In the genomic region with DNA sequence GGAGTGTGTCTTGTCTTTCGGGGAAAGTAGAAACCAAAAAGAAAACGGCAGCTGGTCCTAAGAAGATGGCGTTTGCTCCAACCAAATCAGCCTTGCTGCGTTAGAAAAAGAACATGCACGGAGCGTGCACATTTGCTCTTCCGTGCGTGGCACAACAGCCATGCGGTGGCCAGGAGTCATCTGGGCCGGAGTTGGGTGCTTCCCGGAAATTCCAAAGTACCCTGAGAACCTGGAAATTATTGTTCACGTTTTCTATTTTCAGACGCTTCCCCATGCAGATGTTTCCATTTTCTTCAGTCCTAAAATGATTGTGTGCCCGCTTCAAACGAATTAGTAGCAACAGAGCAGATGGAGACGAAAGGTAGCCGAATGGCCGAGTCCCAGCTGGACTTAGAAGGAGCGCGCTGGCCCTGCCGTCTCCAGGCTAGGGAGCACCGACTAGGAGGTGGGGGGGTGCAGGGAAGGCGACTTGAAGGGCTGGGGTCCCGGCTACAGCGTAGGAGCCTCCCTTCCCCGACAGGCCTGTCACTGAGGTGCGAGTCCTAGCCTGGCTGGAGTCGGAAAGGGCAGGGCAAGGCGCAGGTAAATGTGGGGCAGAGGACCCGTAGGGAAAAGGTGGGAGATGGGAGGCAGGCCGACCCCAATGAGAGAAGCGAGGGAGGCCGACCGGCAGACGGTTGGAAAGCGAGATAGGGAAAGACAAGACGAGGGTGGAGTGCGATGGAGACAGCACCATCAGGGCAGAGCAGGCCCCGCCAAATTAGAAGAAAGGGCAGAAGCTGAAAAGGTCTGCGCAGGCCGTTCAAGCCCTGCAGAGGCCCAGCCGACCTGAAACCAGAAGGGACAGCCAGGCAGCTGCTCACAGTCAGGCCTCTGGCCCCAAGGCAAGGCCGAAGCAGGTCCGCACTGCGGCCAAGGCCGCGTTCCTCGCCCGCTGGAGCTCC, we compare ENCODE assay signal across 15 cellular contexts. TPM values are rescaled to one million over a fixed set of nuclear protein-coding genes. Genes with fewer than 3 reads are reported as not detected.
A peak's percentile ranks its signal among the peaks of the same experiment; 100 is the strongest.
DNase-seq lines count a peak whose midpoint lies in the region; ATAC-seq and TF ChIP-seq lines count a peak whose summit lies in the region.
"Had no signal": no experiment of that assay in that cellular context is flagged by ENCODE, and none has a peak within 500 bp of the region (broad histone marks: within the 10 kb centered on the region; RNA-seq: fewer than 3 reads in every experiment).

No MANE protein-coding gene starts in this region.

- no peak overlapping the region for H3K4ac ChIP-seq in mesendoderm (ENCODE audit: low read depth, low read length)

- peak overlapping the region; percentile 22 for H3K56ac ChIP-seq in mesendoderm (ENCODE audit: low read length)

- no peak overlapping the region for H2BK120ac ChIP-seq in mesendoderm (ENCODE audit: low read depth, low read length)

- no peak for ATAC-seq in activated naive CD8-positive, alpha-beta T cell treated with anti-CD3 and anti-CD28 coated beads, Interleukin-2, amount 10 ng/mL, durations not matched to agents 7 days and 5 days (ENCODE audit: low read depth)
- ATAC-seq in HG03439 (IDR thresholded peaks at IDR 0.05; ENCODE audit: unreplicated experiment) (no peak), GM18870 (IDR thresholded peaks at IDR 0.05; ENCODE audit: unreplicated experiment) (no peak)
- ATAC-seq: heart left ventricle had no signal

- peak overlapping the region; percentile 74 for H3K4me3 Mint-ChIP-seq in activated naive CD8-positive, alpha-beta T cell treated with anti-CD3 and anti-CD28 coated beads, Interleukin-2, amount 10 ng/mL, durations not matched to agents 7 days and 5 days

- peaks cover 1% of the 10 kb centered on the region for H3K9me3 Mint-ChIP-seq in activated naive CD8-positive, alpha-beta T cell treated with anti-CD3 and anti-CD28 coated beads, Interleukin-2, amount 10 ng/mL, durations not matched to agents 7 days and 5 days

- no peak overlapping the region for H4K8ac ChIP-seq in mesendoderm (ENCODE audit: low read depth, low read length)

- no peak overlapping the region for H2BK15ac ChIP-seq in mesendoderm (replicated peaks; ENCODE audit: low read depth)

- H3K79me2 ChIP-seq in ACC112 (ENCODE audit: control insufficient read depth, insufficient read depth, low read length, unreplicated experiment) (no peaks in the 10 kb centered on the region), mesendoderm (ENCODE audit: control insufficient read depth, insufficient read depth, low read length) (no peaks in the 10 kb centered on the region)

- POLR2A ChIA-PET in activated naive CD8-positive, alpha-beta T cell treated with anti-CD3 and anti-CD28 coated beads, Interleukin-2, amount 10 ng/mL, durations not matched to agents 7 days and 5 days (lab: Charles Lee): no interaction called here

- H3K36me3 ChIP-seq in ACC112 (ENCODE audit: insufficient read depth, low read length): no peaks in the 10 kb centered on the region
- H3K36me3 ChIP-seq in mesendoderm (ENCODE audit: control insufficient read depth, insufficient read depth, low read length): no peaks in the 10 kb centered on the region
- H3K36me3 ChIP-seq: heart left ventricle had no signal

- H3K4me3 ChIP-seq in ACC112 (ENCODE audit: low read depth, low read length) (peak overlapping the region; percentile 84), mesendoderm (ENCODE audit: low read length) (no peak overlapping the region)

- peak; percentile 37 for DNase-seq in GM10266 (ENCODE audit: extremely low spot score)
- no peak for DNase-seq in activated naive CD8-positive, alpha-beta T cell treated with anti-CD3 and anti-CD28 coated beads, Interleukin-2, amount 10 ng/mL, durations not matched to agents 7 days and 5 days
- DNase-seq in mesendoderm: no peak
- DNase-seq in effector CD8-positive, alpha-beta T cell (lab: John Stamatoyannopoulos, UW): no peak
- no peak for DNase-seq in SHP77 treated with DMSO at 0.1 percent for 48 hours (lab: John Stamatoyannopoulos, UW)
- DNase-seq: activated gamma-delta T cell, Calu3, HCEC 1CT, KG1, NCI-H2081 had no signal

- H2AK5ac ChIP-seq in mesendoderm (ENCODE audit: low read length): no peak overlapping the region

- no peak overlapping the region for H3K4me2 ChIP-seq in mesendoderm (ENCODE audit: low read length)

- no peak overlapping the region for H3K23ac ChIP-seq in mesendoderm (ENCODE audit: low read length)

- H3K27me3 ChIP-seq in ACC112 (ENCODE audit: insufficient read depth, low read length) (peaks cover 52% of the 10 kb centered on the region), mesendoderm (ENCODE audit: insufficient read depth, low read length, poor library complexity) (peaks cover 57% of the 10 kb centered on the region)

- peaks cover 4% of the 10 kb centered on the region for H3K4me1 ChIP-seq in ACC112 (ENCODE audit: control insufficient read depth, insufficient read depth, low read length, unreplicated experiment)
- H3K4me1 ChIP-seq in mesendoderm (ENCODE audit: control insufficient read depth, low read depth, low read length): peaks cover 12% of the 10 kb centered on the region

- peak overlapping the region; percentile 86 for H3K27ac Mint-ChIP-seq in activated naive CD8-positive, alpha-beta T cell treated with anti-CD3 and anti-CD28 coated beads, Interleukin-2, amount 10 ng/mL, durations not matched to agents 7 days and 5 days

- H3K9ac ChIP-seq in mesendoderm (ENCODE audit: low read length): no peak overlapping the region

- H3K4me1 Mint-ChIP-seq in activated naive CD8-positive, alpha-beta T cell treated with anti-CD3 and anti-CD28 coated beads, Interleukin-2, amount 10 ng/mL, durations not matched to agents 7 days and 5 days: peaks cover 32% of the 10 kb centered on the region

- H3K18ac ChIP-seq in mesendoderm (ENCODE audit: low read length): no peak overlapping the region

- H2AFZ ChIP-seq in ACC112 (ENCODE audit: low read length, unreplicated experiment): no peak overlapping the region

- peaks cover 7% of the 10 kb centered on the region for H3K36me3 Mint-ChIP-seq in activated naive CD8-positive, alpha-beta T cell treated with anti-CD3 and anti-CD28 coated beads, Interleukin-2, amount 10 ng/mL, durations not matched to agents 7 days and 5 days

- WGBS in mesendoderm (ENCODE audit: extremely low coverage, insufficient coverage, low lambda C conversion rate): no CpG with 5 or more reads among the region's 49 CpGs

- H2BK5ac ChIP-seq in mesendoderm (ENCODE audit: low read length): no peak overlapping the region

- H3K27ac ChIP-seq in ACC112 (ENCODE audit: low read depth, low read length) (no peak overlapping the region), mesendoderm (ENCODE audit: low read depth, low read length) (no peak overlapping the region)
- H3K27ac ChIP-seq: heart left ventricle had no signal

- TF ChIP-seq CTCF in GM10266 (IDR thresholded peaks at IDR 0.05; ENCODE audit: control insufficient read depth, insufficient read depth, low read depth, missing control alignments): no peak

- H4K5ac ChIP-seq in mesendoderm (ENCODE audit: low read length): no peak overlapping the region

- H3K79me1 ChIP-seq in mesendoderm (ENCODE audit: low read length): no peaks in the 10 kb centered on the region

- peaks cover 73% of the 10 kb centered on the region for H3K27me3 Mint-ChIP-seq in activated naive CD8-positive, alpha-beta T cell treated with anti-CD3 and anti-CD28 coated beads, Interleukin-2, amount 10 ng/mL, durations not matched to agents 7 days and 5 days

RNA-seq across cellular contexts. Expression of a gene that starts 1.4 kb away (rescaled TPM):
- total RNA-seq in activated naive CD8-positive, alpha-beta T cell treated with anti-CD3 and anti-CD28 coated beads, Interleukin-2, amount 10 ng/mL, durations not matched to agents 7 days and 5 days: 1 to 10 TPM; 1.1 to 1.4 TPM
- polyA plus RNA-seq in mesendoderm (2013, experiment 1 of 2): 4.1 TPM
- polyA plus RNA-seq in mesendoderm (2013, experiment 2 of 2): 3.7 TPM
- total RNA-seq: Calu3, heart left ventricle, skeletal muscle tissue had no signal
- polyA plus RNA-seq: heart left ventricle had no signal
